In genomic region chr1:91173379-91173890, GRCh38 we compare ENCODE assay signal across 23 cellular contexts.
A peak's percentile ranks its signal among the peaks of the same experiment; 100 is the strongest.
DNase-seq lines count a peak whose midpoint lies in the region; TF ChIP-seq lines count a peak whose summit lies in the region.
"Had no signal": no experiment of that assay in that cellular context is flagged by ENCODE, and none has a peak within 500 bp of the region (broad histone marks: within the 10 kb centered on the region; RNA-seq: fewer than 3 reads in every experiment).

No MANE protein-coding gene starts in this region.

- peaks cover 9% of the 10 kb centered on the region for H3K27me3 Mint-ChIP-seq in nephron (ENCODE audit: low read depth)

- peaks cover 28% of the 10 kb centered on the region for H3K4me1 Mint-ChIP-seq in nephron
- H3K4me1 Mint-ChIP-seq: memory B cell; stimulated activated naive B cell treated with anti-CD40 and anti-IgM and Interleukin-4, amounts not matched to agents 10 μg/mL and 1 μg/mL and 100 μg/mL, for 72 hours had no signal

- H3K4me3 Mint-ChIP-seq in nephron, result peak overlapping the region in 1 of 3 experiments; percentile 9
- H3K4me3 Mint-ChIP-seq: CD4-positive, alpha-beta T cell; central memory CD8-positive, alpha-beta T cell; dendritic cell treated with granulocyte-macrophage colony-stimulating factor and Interleukin-4, amounts not matched to agents 40 ng/mL and 50 ng/mL, for 4 days; memory B cell; nephron progenitor cell; stimulated activated naive B cell treated with anti-CD40 and anti-IgM and Interleukin-4, amounts not matched to agents 10 μg/mL and 1 μg/mL and 100 μg/mL, for 72 hours; type B pancreatic cell had no signal

- intact Hi-C loops in head of caudate nucleus (cut with DNase I), result no loop called here

- H3K27ac Mint-ChIP-seq in nephron, result peak overlapping the region; percentile 20 to 78 (median 67)
- H3K27ac Mint-ChIP-seq: CD4-positive, alpha-beta T cell; dendritic cell treated with granulocyte-macrophage colony-stimulating factor and Interleukin-4, amounts not matched to agents 40 ng/mL and 50 ng/mL, for 4 days; memory B cell; nephron progenitor cell; stimulated activated naive B cell treated with anti-CD40 and anti-IgM and Interleukin-4, amounts not matched to agents 10 μg/mL and 1 μg/mL and 100 μg/mL, for 72 hours; type B pancreatic cell had no signal

- no peak for TF ChIP-seq CTCF in nephron (IDR thresholded peaks at IDR 0.05; ENCODE audit: unreplicated experiment in 3 of 3)

- no peaks in the 10 kb centered on the region for H3K36me3 Mint-ChIP-seq in nephron (ENCODE audit: low read depth)
- H3K36me3 Mint-ChIP-seq: memory B cell; stimulated activated naive B cell treated with anti-CD40 and anti-IgM and Interleukin-4, amounts not matched to agents 10 μg/mL and 1 μg/mL and 100 μg/mL, for 72 hours; type B pancreatic cell had no signal

- H3K9me3 Mint-ChIP-seq in nephron, result no peaks in the 10 kb centered on the region
- H3K9me3 Mint-ChIP-seq: CD4-positive, alpha-beta T cell; central memory CD8-positive, alpha-beta T cell; dendritic cell treated with granulocyte-macrophage colony-stimulating factor and Interleukin-4, amounts not matched to agents 40 ng/mL and 50 ng/mL, for 4 days; memory B cell; nephron progenitor cell; stimulated activated naive B cell treated with anti-CD40 and anti-IgM and Interleukin-4, amounts not matched to agents 10 μg/mL and 1 μg/mL and 100 μg/mL, for 72 hours; type B pancreatic cell had no signal

- DNase-seq in NCI-H1694 (lab: John Stamatoyannopoulos, UW) (peak; percentile 1), NCI-H1694 treated with DMSO at 0.1 percent for 48 hours (lab: John Stamatoyannopoulos, UW) (no peak), NCI-H446 (lab: John Stamatoyannopoulos, UW) (peak; percentile 60 to 80), epidermal melanocyte (ENCODE audit: insufficient read length, low spot score) (peak; percentile 38), putamen (ENCODE audit: low spot score) (no peak), NCI-H2029 treated with DMSO at 0.1 percent for 48 hours (lab: John Stamatoyannopoulos, UW) (no peak), head of caudate nucleus (no peak)
- DNase-seq: activated CD4-positive, alpha-beta T cell treated with anti-CD3 and anti-CD28 coated beads, Interleukin-2, amount 50 U/mL, for 4 hours; activated T-cell treated with anti-CD3 and anti-CD28 coated beads, Interleukin-2, amount 50 U/mL, for 48 hours; AML-193; CD4-positive, alpha-beta T cell; NCI-H1048; NCI-H510A treated with DMSO at 0.1 percent for 48 hours; nephron progenitor cell; ovary; PC-9; Right ventricle myocardium superior; stimulated activated naive B cell treated with anti-CD40 and anti-IgM and Interleukin-4, amounts not matched to agents 10 μg/mL and 1 μg/mL and 100 μg/mL, for 72 hours had no signal

Comparison
In these comparisons a context has a peak if more than half of its experiments do, and no peak if none do; other contexts are left out.
1. DNase-seq: peak in NCI-H1694 (single experiment), NCI-H446 (2 of 2) and epidermal melanocyte (single experiment); none in NCI-H1694 treated with DMSO at 0.1 percent for 48 hours (single experiment), putamen (single experiment), NCI-H2029 treated with DMSO at 0.1 percent for 48 hours (single experiment) and head of caudate nucleus (0 of 42).